ENCODE assay signal across 1 cellular context in genomic region chr7:159115601-159116501, GRCh38.
TF ChIP-seq lines count a peak whose summit lies in the region.

No MANE protein-coding gene starts in this region.

TF ChIP-seq in HepG2, 621 proteins besides CTCF, POLR2A, EP300 and RAD21:
- no peak for TF ChIP-seq RBFOX2 (IDR thresholded peaks at IDR 0.05; ENCODE audit: low read depth, low read length)
- no peak for TF ChIP-seq ZNF597 (CRISPR knock-in tag; IDR thresholded peaks at IDR 0.05)
- TF ChIP-seq ZNF18 (CRISPR knock-in tag; IDR thresholded peaks at IDR 0.05; ENCODE audit: insufficient replicate concordance): no peak
- no peak for TF ChIP-seq ZSCAN12 (CRISPR knock-in tag; IDR thresholded peaks at IDR 0.05)
- TF ChIP-seq ELF3 (CRISPR knock-in tag; IDR thresholded peaks at IDR 0.05): no peak
- no peak for TF ChIP-seq HIVEP1 (CRISPR knock-in tag; IDR thresholded peaks at IDR 0.05)
- no peak for TF ChIP-seq ZNF10 (CRISPR knock-in tag; IDR thresholded peaks at IDR 0.05; ENCODE audit: borderline replicate concordance, low read depth)
- no peak for TF ChIP-seq ZNF280D (CRISPR knock-in tag; IDR thresholded peaks at IDR 0.05)
